ENCODE assay signal across 10 cellular contexts in genomic region chr7:87474046-87474445, GRCh38. TPM values are rescaled to one million over a fixed set of nuclear protein-coding genes. Genes with fewer than 3 reads are reported as not detected.
DNase-seq lines count a peak whose midpoint lies in the region; ATAC-seq and TF ChIP-seq lines count a peak whose summit lies in the region.
"Had no signal": no experiment of that assay in that cellular context is flagged by ENCODE, and none has a peak within 500 bp of the region (broad histone marks: within the 10 kb centered on the region; RNA-seq: fewer than 3 reads in every experiment).

No MANE protein-coding gene starts in this region.

- no peak overlapping the region for H3K4me3 Mint-ChIP-seq in Calu3 (ENCODE audit: low read depth, unreplicated experiment)

- POLR2A ChIA-PET in PC-9 (lab: Charles Lee; ENCODE audit: unreplicated experiment), result no interaction called here

- no peak overlapping the region; the same call in 1 of the 2 replicates for H3K4me2 ChIP-seq in PC-9
- H3K4me2 ChIP-seq: KMS-11 had no signal

- H2AFZ ChIP-seq in neuron (ENCODE audit: low read depth, low read length) (peak overlapping the region; percentile 59), PC-9 (no peak overlapping the region)

- no peaks in the 10 kb centered on the region for H3K79me2 ChIP-seq in PC-9 (ENCODE audit: low read depth)

- no peak overlapping the region for H3K9ac ChIP-seq in adipocyte (ENCODE audit: low read length)
- H3K9ac ChIP-seq: KMS-11 had no signal

- no peaks in the 10 kb centered on the region for H3K9me2 ChIP-seq in PC-9 (ENCODE audit: insufficient read depth)

- BruUV-seq in PC-9 (replicated peaks; lab: Mats Ljungman, UMichigan), result no TSS peak
- BruUV-seq in Calu3 (replicated peaks; lab: Mats Ljungman, UMichigan), result no TSS peak

- H3K36me3 Mint-ChIP-seq in Calu3 (ENCODE audit: insufficient read depth, unreplicated experiment), result no peaks in the 10 kb centered on the region

- peaks cover 38% of the 10 kb centered on the region for H3K27me3 Mint-ChIP-seq in Calu3 (ENCODE audit: unreplicated experiment)

- no peaks in the 10 kb centered on the region for H4K20me1 ChIP-seq in PC-9 (ENCODE audit: insufficient read depth)

- no peaks in the 10 kb centered on the region for H3K4me1 Mint-ChIP-seq in Calu3 (ENCODE audit: low read depth, unreplicated experiment)

- no peaks in the 10 kb centered on the region for H3K9me3 Mint-ChIP-seq in Calu3 (ENCODE audit: low read depth, unreplicated experiment)

- CTCF ChIA-PET in PC-9 (lab: Charles Lee), result no interaction called here
- CTCF ChIA-PET in Calu3 (lab: Charles Lee), result no interaction called here

- no peaks in the 10 kb centered on the region for H3F3A ChIP-seq in PC-9 (ENCODE audit: insufficient read depth, low read depth)

- no peak overlapping the region for H3K27ac Mint-ChIP-seq in Calu3 (ENCODE audit: unreplicated experiment)

- TF ChIP-seq CTCF in PC-9 (conservative IDR thresholded peaks at IDR 0.05) (no peak), Calu3 (IDR thresholded peaks at IDR 0.05; ENCODE audit: unreplicated experiment) (no peak)

- intact Hi-C loops in PC-9 (cut with micrococcal nuclease; ENCODE audit: unreplicated experiment), result no loop called here
- intact Hi-C loops in Calu3 (cut with micrococcal nuclease; ENCODE audit: unreplicated experiment), result no loop called here

- ATAC-seq in GM18519 (IDR thresholded peaks at IDR 0.05; ENCODE audit: low FRiP score, unreplicated experiment) (peak; percentile 2), HG02885 (IDR thresholded peaks at IDR 0.05; ENCODE audit: poor library complexity, unreplicated experiment) (peak; percentile 7)

- H3K27ac ChIP-seq in PC-9, result no peak overlapping the region
- H3K27ac ChIP-seq: KMS-11 had no signal

- H3K4me1 ChIP-seq in adipocyte (ENCODE audit: control insufficient read depth, insufficient read depth, low read length) (peaks cover 15% of the 10 kb centered on the region), neuron (ENCODE audit: insufficient read depth, low read length) (peaks cover 11% of the 10 kb centered on the region), PC-9 (replicated peaks; ENCODE audit: insufficient read depth) (no peaks in the 10 kb centered on the region)

- H3K9me3 ChIP-seq in adipocyte (ENCODE audit: control insufficient read depth, low read length) (no peaks in the 10 kb centered on the region), neuron (ENCODE audit: low read length) (no peaks in the 10 kb centered on the region), PC-9 (ENCODE audit: insufficient read depth, low read depth) (no peaks in the 10 kb centered on the region)

- DNase-seq in adipocyte (ENCODE audit: low read depth) (peak; percentile 52), PC-9 (no peak), AML-193 (lab: John Stamatoyannopoulos, UW) (no peak), Calu3 (no peak), NCI-H1417 (lab: John Stamatoyannopoulos, UW) (no peak)
- DNase-seq: activated CD4-positive, alpha-beta T cell treated with anti-CD3 and anti-CD28 coated beads, Interleukin-2, amount 50 U/mL, for 4 hours had no signal

- H3K4me3 ChIP-seq in adipocyte (ENCODE audit: low read length) (peak overlapping the region; percentile 76), neuron (ENCODE audit: low read length) (peak overlapping the region; percentile 34), PC-9 (no peak overlapping the region)

- H3K36me3 ChIP-seq in adipocyte (ENCODE audit: control insufficient read depth, insufficient read depth, low read length, severe bottlenecking) (no peaks in the 10 kb centered on the region), neuron (ENCODE audit: insufficient read depth, low read length) (no peaks in the 10 kb centered on the region), PC-9 (ENCODE audit: low read depth) (no peaks in the 10 kb centered on the region)

- peaks cover 6% of the 10 kb centered on the region for H3K27me3 ChIP-seq in adipocyte (replicated peaks; ENCODE audit: control insufficient read depth, insufficient read depth, low read length)
- H3K27me3 ChIP-seq in neuron (ENCODE audit: insufficient read depth, low read length), result no peaks in the 10 kb centered on the region
- no peaks in the 10 kb centered on the region for H3K27me3 ChIP-seq in PC-9 (ENCODE audit: insufficient read depth, low read depth)

RNA-seq across cellular contexts. Expression of gene ABCB4, which starts 1.4 kb away (rescaled TPM):
- total RNA-seq in PC-9 (2021) (not detected in 2 replicates), Calu3 (2022) (not detected in 2 replicates)
